ENCODE assay signal across 18 cellular contexts in genomic region chr19:29579308-29579910, GRCh38. TPM values are rescaled to one million over a fixed set of nuclear protein-coding genes. Genes with fewer than 3 reads are reported as not detected.
DNase-seq lines count a peak whose midpoint lies in the region; ATAC-seq and TF ChIP-seq lines count a peak whose summit lies in the region.
"Had no signal": no experiment of that assay in that cellular context is flagged by ENCODE, and none has a peak within 500 bp of the region (broad histone marks: within the 10 kb centered on the region; RNA-seq: fewer than 3 reads in every experiment).

No MANE protein-coding gene starts in this region.

- no peak overlapping the region for H3K27ac Mint-ChIP-seq in osteocyte (ENCODE audit: unreplicated experiment)
- H3K27ac Mint-ChIP-seq in activated CD4-positive, alpha-beta memory T cell treated with anti-CD3 and anti-CD28 coated beads for 36 hours, result no peak overlapping the region
- H3K27ac Mint-ChIP-seq: CD4-positive, alpha-beta memory T cell had no signal

- H3K4me1 ChIP-seq in heart right ventricle (no peaks in the 10 kb centered on the region), esophagus muscularis mucosa (no peaks in the 10 kb centered on the region)
- H3K4me1 ChIP-seq: BE2C had no signal

- no peak for TF ChIP-seq CTCF in heart right ventricle (IDR thresholded peaks at IDR 0.05)
- TF ChIP-seq CTCF in esophagus muscularis mucosa (IDR thresholded peaks at IDR 0.05), result no peak
- no peak for TF ChIP-seq CTCF in osteocyte (IDR thresholded peaks at IDR 0.05)

- H3K27me3 ChIP-seq in heart right ventricle, result peaks cover 5 to 69% (median 55%) of the 10 kb centered on the region in 7 donors
- peaks cover 0 to 73% (median 0%) of the 10 kb centered on the region in 4 donors for H3K27me3 ChIP-seq in esophagus muscularis mucosa

- intact Hi-C loops in cardiac septum (cut with DNase I), result no loop called here
- intact Hi-C loops in heart right ventricle (cut with DNase I), result no loop called here
- intact Hi-C loops in esophagus muscularis mucosa (cut with DNase I), result no loop called here
- intact Hi-C loops in activated CD4-positive, alpha-beta memory T cell treated with anti-CD3 and anti-CD28 coated beads for 36 hours (cut with micrococcal nuclease), result no loop called here

- H3K4me3 ChIP-seq in heart right ventricle (no peak overlapping the region), esophagus muscularis mucosa (no peak overlapping the region)

- no peak overlapping the region for H3K4me3 Mint-ChIP-seq in osteocyte (ENCODE audit: unreplicated experiment)
- no peak overlapping the region for H3K4me3 Mint-ChIP-seq in activated CD4-positive, alpha-beta memory T cell treated with anti-CD3 and anti-CD28 coated beads for 36 hours
- H3K4me3 Mint-ChIP-seq: CD4-positive, alpha-beta memory T cell; IgD-negative memory B cell had no signal

- no peaks in the 10 kb centered on the region for H3K9me3 Mint-ChIP-seq in osteocyte (ENCODE audit: unreplicated experiment)
- peaks cover 7% of the 10 kb centered on the region for H3K9me3 Mint-ChIP-seq in activated CD4-positive, alpha-beta memory T cell treated with anti-CD3 and anti-CD28 coated beads for 36 hours

- POLR2A ChIA-PET in activated CD4-positive, alpha-beta memory T cell treated with anti-CD3 and anti-CD28 coated beads for 36 hours (lab: Charles Lee), result no interaction called here

- H3K4me1 Mint-ChIP-seq in osteocyte (ENCODE audit: unreplicated experiment), result no peaks in the 10 kb centered on the region
- peaks cover 28% of the 10 kb centered on the region for H3K4me1 Mint-ChIP-seq in activated CD4-positive, alpha-beta memory T cell treated with anti-CD3 and anti-CD28 coated beads for 36 hours (ENCODE audit: low read depth)

- ATAC-seq in heart right ventricle (no peak), GM18511 (IDR thresholded peaks at IDR 0.05; ENCODE audit: unreplicated experiment) (no peak)
- ATAC-seq: HepG2 had no signal

- TF ChIP-seq EP300 in esophagus muscularis mucosa (IDR thresholded peaks at IDR 0.05), result no peak

- CTCF ChIA-PET in activated CD4-positive, alpha-beta memory T cell treated with anti-CD3 and anti-CD28 coated beads for 36 hours (lab: Charles Lee), result no interaction called here

- DNase-seq in cardiac septum (ENCODE audit: low spot score) (peak; percentile 46), heart right ventricle (no peak), esophagus muscularis mucosa (ENCODE audit: extremely low spot score) (peak; percentile 90), osteocyte (ENCODE audit: extremely low spot score, unreplicated experiment) (peak; percentile 76), NCI-H446 (lab: John Stamatoyannopoulos, UW) (no peak)
- no peak for DNase-seq in activated CD4-positive, alpha-beta memory T cell treated with anti-CD3 and anti-CD28 coated beads for 36 hours
- DNase-seq: ACHN; BE2C; C1 segment of cervical spinal cord; Calu3; CD4-positive, alpha-beta memory T cell; DMS79 treated with DMSO at 0.1 percent for 48 hours; GF-D8; GOT3; H7 had no signal

- H3K27ac ChIP-seq in heart right ventricle (no peak overlapping the region), esophagus muscularis mucosa (replicated peaks in 1 of 4) (no peak overlapping the region)

- TF ChIP-seq POLR2A in esophagus muscularis mucosa (IDR thresholded peaks at IDR 0.05; ENCODE audit: low read depth), result no peak

- H3K36me3 Mint-ChIP-seq in osteocyte (ENCODE audit: unreplicated experiment), result no peaks in the 10 kb centered on the region
- peaks cover 4% of the 10 kb centered on the region for H3K36me3 Mint-ChIP-seq in activated CD4-positive, alpha-beta memory T cell treated with anti-CD3 and anti-CD28 coated beads for 36 hours
- H3K36me3 Mint-ChIP-seq: CD4-positive, alpha-beta memory T cell; IgD-negative memory B cell had no signal

- WGBS in heart right ventricle, 2 donors, result 71% methylated on average over 6 of the region's 6 CpGs
- 75% methylated on average over 6 of the region's 6 CpGs for WGBS in esophagus muscularis mucosa

- H3K9me3 ChIP-seq in heart right ventricle (peaks cover 0 to 6% (median 0%) of the 10 kb centered on the region in 11 donors), esophagus muscularis mucosa (peaks cover 0 to 8% (median 3%) of the 10 kb centered on the region in 4 donors)
- H3K9me3 ChIP-seq: BE2C had no signal

- H3K36me3 ChIP-seq in heart right ventricle (no peaks in the 10 kb centered on the region), esophagus muscularis mucosa (no peaks in the 10 kb centered on the region)
- H3K36me3 ChIP-seq: BE2C had no signal

- H3K27me3 Mint-ChIP-seq in osteocyte (ENCODE audit: unreplicated experiment), result peaks cover 17% of the 10 kb centered on the region
- peaks cover 57% of the 10 kb centered on the region for H3K27me3 Mint-ChIP-seq in activated CD4-positive, alpha-beta memory T cell treated with anti-CD3 and anti-CD28 coated beads for 36 hours

RNA-seq across cellular contexts. Expression of gene POP4, which starts 26.7 kb away (rescaled TPM):
- total RNA-seq in cardiac septum, result 47.8 TPM
- total RNA-seq in heart right ventricle, result 10 to 100 TPM; 46.6 to 61.2 (median 51.7) TPM
- 100 to 1,000 TPM in 1 of 2 donors, 10 to 100 TPM in 1; 49.4 to 108 TPM for polyA plus RNA-seq in heart right ventricle
- total RNA-seq in esophagus muscularis mucosa, result 10 to 100 TPM; 52.8 to 73.5 (median 71.5) TPM
- 57.3 and 61.7 TPM in 2 replicates for total RNA-seq in osteocyte
- total RNA-seq in activated CD4-positive, alpha-beta memory T cell treated with anti-CD3 and anti-CD28 coated beads for 36 hours, result 100 to 1,000 TPM; 102 to 103 TPM

RNA-seq across cellular contexts. Expression of gene VSTM2B, which starts 53.6 kb away (rescaled TPM):
- total RNA-seq in cardiac septum (not detected), heart right ventricle (not detected), esophagus muscularis mucosa (under 1 TPM in 2 of 4 donors, not detected in 2; 0.23 to 0.33 TPM), osteocyte (not detected in 2 replicates)
- polyA plus RNA-seq in heart right ventricle, result not detected
- not detected for total RNA-seq in activated CD4-positive, alpha-beta memory T cell treated with anti-CD3 and anti-CD28 coated beads for 36 hours
- total RNA-seq: Calu3; CD4-positive, alpha-beta memory T cell; HepG2 had no signal
- polyA plus RNA-seq: CD4-positive, alpha-beta memory T cell; HepG2; IgD-negative memory B cell had no signal

Comparison
In these comparisons a context has a peak if more than half of its experiments do, and no peak if none do; other contexts are left out.
1. DNase-seq: peak in cardiac septum (single experiment), esophagus muscularis mucosa (single experiment) and osteocyte (single experiment); none in heart right ventricle (0 of 2), NCI-H446 (0 of 2) and activated CD4-positive, alpha-beta memory T cell treated with anti-CD3 and anti-CD28 coated beads for 36 hours (single experiment).